In the genomic region with DNA sequence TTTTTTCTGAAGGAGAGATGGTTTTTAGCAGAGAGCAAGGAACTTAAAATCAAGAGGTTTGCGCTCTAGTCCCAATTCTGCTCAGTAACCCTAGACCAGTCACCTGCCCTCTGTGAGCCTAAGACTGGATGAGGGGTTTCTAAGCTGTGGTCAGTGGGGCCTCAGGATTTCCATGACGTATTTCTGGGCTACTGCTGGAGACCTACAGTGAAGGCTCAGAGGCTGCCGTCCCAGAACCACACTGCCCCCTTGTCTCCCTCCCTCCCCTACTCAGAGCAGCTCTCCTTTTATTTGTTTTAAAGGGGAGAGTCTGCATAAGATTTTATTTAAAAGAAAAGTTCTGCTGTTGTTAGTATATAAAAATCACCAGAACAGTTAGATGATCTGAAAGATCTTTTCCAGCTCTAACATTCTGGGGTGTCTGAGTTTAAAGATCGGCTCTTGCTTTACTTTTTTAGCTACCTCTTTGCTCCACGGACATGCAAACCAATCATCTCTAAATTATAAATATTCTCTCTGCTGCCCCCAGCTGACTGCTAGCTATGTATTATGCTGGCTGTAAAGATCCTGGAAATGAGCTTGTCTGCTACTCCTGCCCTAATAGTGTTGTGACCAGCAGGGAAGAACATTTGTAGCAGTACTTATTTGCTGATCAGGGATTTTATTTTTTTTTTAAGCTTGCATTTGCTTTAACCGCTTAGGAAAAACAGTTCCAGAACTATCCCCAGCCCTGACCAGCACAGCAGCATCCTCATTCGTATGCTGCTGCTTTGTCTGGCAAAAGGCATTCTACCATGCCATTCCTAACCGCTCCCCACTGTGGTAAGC, we compare ENCODE assay signal across 7 cellular contexts. TPM values are rescaled to one million over a fixed set of nuclear protein-coding genes. Genes with fewer than 3 reads are reported as not detected.
DNase-seq lines count a peak whose midpoint lies in the region; ATAC-seq, FAIRE-seq and TF ChIP-seq lines count a peak whose summit lies in the region.

No MANE protein-coding gene starts in this region.

- BruUV-seq in Panc1 (replicated peaks; lab: Mats Ljungman, UMichigan): no TSS peak

- FAIRE-seq in frontal cortex (lab: Jason Lieb, UNC): no peak

- TF ChIP-seq CTCF in Panc1 (IDR thresholded peaks at IDR 0.05) (peak; percentile 73), coronary artery (IDR thresholded peaks at IDR 0.05) (peak; percentile 19), mesothelial cell of epicardium (IDR thresholded peaks at IDR 0.05; ENCODE audit: unreplicated experiment) (peak; percentile 23)

- intact Hi-C loops in Panc1 (cut with micrococcal nuclease; ENCODE audit: unreplicated experiment): no loop called here

- 0 out of 2 replicates have a peak, but pooled peaks cover 4% of the 10 kb centered on the region for H3K4me1 ChIP-seq in Panc1 (ENCODE audit: control insufficient read depth, insufficient read depth, low read length)

- no peaks in the 10 kb centered on the region for H3K36me3 ChIP-seq in Panc1 (ENCODE audit: control insufficient read depth, insufficient read depth, low read length)

- H3K9me3 Mint-ChIP-seq in mesothelial cell of epicardium: no peaks in the 10 kb centered on the region

- H3K4me1 Mint-ChIP-seq in mesothelial cell of epicardium: peaks cover 19% of the 10 kb centered on the region

- H3K4me3 Mint-ChIP-seq in mesothelial cell of epicardium: peak overlapping the region; percentile 66

- H3K9me3 ChIP-seq in Panc1 (ENCODE audit: control insufficient read depth, insufficient read depth, low read depth, low read length): no peaks in the 10 kb centered on the region

- POLR2A ChIA-PET in Panc1 (lab: Charles Lee): no interaction called here

- H3K27ac Mint-ChIP-seq in mesothelial cell of epicardium: peak overlapping the region; percentile 52

- H3K27ac ChIP-seq in Panc1 (ENCODE audit: low read length) (no peak overlapping the region), coronary artery (no peak overlapping the region)

- CTCF ChIA-PET in Panc1 (lab: Charles Lee): interaction anchor here (0.6 to 1.0 kb wide), 6 partner anchors 9 to 477 kb away, joined by 3 to 4 read pairs (median 3); no protein-coding TSS in a partner anchor

- no peaks in the 10 kb centered on the region for H3K27me3 Mint-ChIP-seq in mesothelial cell of epicardium (ENCODE audit: low read depth)

- peak; percentile 67 for DNase-seq in GM03348 (ENCODE audit: low spot score)
- DNase-seq in Panc1 (ENCODE audit: low read depth, low spot score): no peak
- no peak for DNase-seq in coronary artery (ENCODE audit: low spot score)
- no peak for DNase-seq in mesothelial cell of epicardium (ENCODE audit: low spot score in 2 of 2, unreplicated experiment in 2 of 2)
- no peak for DNase-seq in DMS79 treated with DMSO at 0.1 percent for 48 hours (lab: John Stamatoyannopoulos, UW)
- DNase-seq in frontal cortex (ENCODE audit: low spot score in 2 of 2): no peak

- in situ Hi-C loops in Panc1 (cut with HindIII; ENCODE audit: low pct_unique_long_range_greater_than_20kb, low sequenced_read_pairs): no loop called here

- ATAC-seq in HG03378 (IDR thresholded peaks at IDR 0.05; ENCODE audit: unreplicated experiment) (peak; percentile 46), Panc1 (peak; percentile 86)

- H3K27me3 ChIP-seq in Panc1 (ENCODE audit: control insufficient read depth, insufficient read depth, low read length): 0 out of 2 replicates have a peak, but pooled peaks cover 3% of the 10 kb centered on the region

- H3K4me3 ChIP-seq in Panc1 (ENCODE audit: low read depth in 2 of 2, low read length in 2 of 2): no peak overlapping the region
- H3K4me3 ChIP-seq in coronary artery: peak overlapping the region; percentile 32

- H3K36me3 Mint-ChIP-seq in mesothelial cell of epicardium: no peaks in the 10 kb centered on the region

RNA-seq across cellular contexts. Expression of a gene that starts 28.6 kb away (rescaled TPM):
- total RNA-seq in Panc1 (2021; ENCODE audit: unreplicated experiment) (208 TPM), mesothelial cell of epicardium (103 to 108 TPM (median 103 TPM) in 3 replicates), frontal cortex (30.2 TPM)
- 749 TPM for polyA plus RNA-seq in Panc1 (2012; ENCODE audit: insufficient read length)

Comparison
In these comparisons a context has a peak if more than half of its experiments do, and no peak if none do; other contexts are left out.
1. CTCF ChIP-seq: peak in every context shown above with its lines; median percentile 73 in Panc1; 23 in mesothelial cell of epicardium; 19 in coronary artery.